1 cellular context compared by ENCODE assay signal in the genomic region with DNA sequence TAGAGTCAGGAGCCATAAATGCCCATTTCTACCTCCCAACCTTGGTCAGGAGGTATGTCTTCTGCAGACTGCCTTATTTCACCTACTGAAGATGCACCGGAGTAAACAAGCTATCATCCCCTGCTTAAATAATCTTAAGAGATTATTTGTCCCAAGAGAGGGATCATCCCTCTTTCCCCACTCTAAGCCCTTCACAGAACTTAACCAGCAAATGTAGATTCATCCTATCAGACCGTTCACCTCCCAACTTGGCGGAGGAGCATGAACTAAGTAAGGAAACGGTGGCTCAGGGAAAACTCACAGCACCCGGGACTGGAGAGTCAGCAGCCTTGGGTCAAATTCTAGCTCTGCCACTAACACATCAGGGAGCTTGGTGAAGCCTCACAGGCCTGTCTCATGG.
TF ChIP-seq lines count a peak whose summit lies in the region.

No MANE protein-coding gene starts in this region.

TF ChIP-seq in IMR-90, 13 proteins besides CTCF, POLR2A, EP300 and RAD21:
- TF ChIP-seq, protein P1, sequence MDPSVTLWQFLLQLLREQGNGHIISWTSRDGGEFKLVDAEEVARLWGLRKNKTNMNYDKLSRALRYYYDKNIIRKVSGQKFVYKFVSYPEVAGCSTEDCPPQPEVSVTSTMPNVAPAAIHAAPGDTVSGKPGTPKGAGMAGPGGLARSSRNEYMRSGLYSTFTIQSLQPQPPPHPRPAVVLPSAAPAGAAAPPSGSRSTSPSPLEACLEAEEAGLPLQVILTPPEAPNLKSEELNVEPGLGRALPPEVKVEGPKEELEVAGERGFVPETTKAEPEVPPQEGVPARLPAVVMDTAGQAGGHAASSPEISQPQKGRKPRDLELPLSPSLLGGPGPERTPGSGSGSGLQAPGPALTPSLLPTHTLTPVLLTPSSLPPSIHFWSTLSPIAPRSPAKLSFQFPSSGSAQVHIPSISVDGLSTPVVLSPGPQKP (IDR thresholded peaks at IDR 0.05; ENCODE audit: borderline replicate concordance, low read depth, low read length) = no peak
- TF ChIP-seq NFE2L2 (IDR thresholded peaks at IDR 0.05; ENCODE audit: low read depth, low read length) (no peak), CHD1 (IDR thresholded peaks at IDR 0.05; ENCODE audit: low read depth, low read length) (no peak), FOS (IDR thresholded peaks at IDR 0.05; ENCODE audit: low read depth, low read length) (no peak), USF2 (IDR thresholded peaks at IDR 0.05; ENCODE audit: low read depth, low read length) (no peak), MXI1 (IDR thresholded peaks at IDR 0.05; ENCODE audit: borderline replicate concordance, low read depth, low read length) (no peak), SMC3 (IDR thresholded peaks at IDR 0.05; ENCODE audit: low read depth, low read length) (no peak), MAZ (IDR thresholded peaks at IDR 0.05; ENCODE audit: borderline replicate concordance, low read depth, low read length) (no peak), RFX5 (IDR thresholded peaks at IDR 0.05; ENCODE audit: low read depth, low read length) (no peak), MAFK (IDR thresholded peaks at IDR 0.05; ENCODE audit: low read depth, low read length) (no peak)
